In the genomic region with DNA sequence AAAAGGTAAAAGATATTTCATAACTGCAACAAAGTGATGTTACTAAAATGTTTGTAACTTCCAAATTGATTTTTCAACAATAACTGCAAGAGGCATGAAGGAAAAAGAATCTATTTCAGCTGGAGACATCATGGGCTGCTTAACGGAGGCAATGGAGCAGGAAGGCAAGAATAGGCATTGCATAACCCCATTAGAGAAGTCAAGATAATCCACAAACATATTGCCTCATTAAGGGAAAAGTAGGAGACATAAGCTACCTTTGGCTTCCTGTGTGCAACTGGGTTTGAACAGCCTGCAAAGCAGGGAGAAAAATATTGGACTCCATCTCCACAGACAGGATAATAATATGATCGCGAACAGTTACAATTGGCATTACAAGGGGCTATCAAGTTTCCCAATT, we compare ENCODE assay signal across 24 cellular contexts. TPM values are rescaled to one million over a fixed set of nuclear protein-coding genes. Genes with fewer than 3 reads are reported as not detected.
"Had no signal": no experiment of that assay in that cellular context is flagged by ENCODE, and none has a peak within 500 bp of the region (broad histone marks: within the 10 kb centered on the region; RNA-seq: fewer than 3 reads in every experiment).

No MANE protein-coding gene starts in this region.

- H3K9me3 ChIP-seq: ovary, right atrium auricular region, right lobe of liver, suprapubic skin, thoracic aorta, tibial artery, uterus had no signal

- H3K4me3 ChIP-seq: left ventricle myocardium inferior, lung, ovary, right atrium auricular region, right lobe of liver, suprapubic skin, thoracic aorta, tibial artery, uterus had no signal

- H3K27ac ChIP-seq: left ventricle myocardium inferior, ovary, right atrium auricular region, right lobe of liver, suprapubic skin, thoracic aorta, tibial artery, uterus had no signal

- ATAC-seq: left colon; natural killer cell treated with Interleukin-12 subunit alpha and Interleukin-12 subunit beta and Interleukin-15 and Interleukin-18, amount 100 ng/mL, for 72 hours; right lobe of liver; stimulated activated effector memory CD8-positive, alpha-beta T cell treated with anti-CD3 and anti-CD28 coated beads, Interleukin-12 subunit alpha, Interleukin-12 subunit beta, amount 100 ng/mL, for 72 hours had no signal

- H3K4me1 ChIP-seq: left ventricle myocardium inferior, right atrium auricular region, right lobe of liver, suprapubic skin, tibial artery, uterus had no signal

- H3K27me3 ChIP-seq: ovary, right atrium auricular region, right lobe of liver, suprapubic skin, tibial artery, uterus had no signal

- H3K36me3 ChIP-seq: left ventricle myocardium inferior, ovary, right atrium auricular region, right lobe of liver, suprapubic skin, thoracic aorta, tibial artery, uterus had no signal

- DNase-seq: hypothalamus; immature natural killer cell; kidney; left colon; left ventricle myocardium inferior; mesendoderm; naive B cell; ovary; right lobe of liver; stimulated activated CD4-positive, alpha-beta T cell treated with anti-CD3 and anti-CD28 coated beads, Interleukin-12 subunit alpha, Interleukin-12 subunit beta, amount 100 ng/mL, for 4 hours; stimulated activated CD4-positive, alpha-beta T cell treated with anti-CD3 and anti-CD28 coated beads, Interleukin-15, amount 100 ng/mL, for 24 hours; stimulated activated CD4-positive, alpha-beta T cell treated with anti-CD3 and anti-CD28 coated beads, Interleukin-2, amount 100 ng/mL, for 24 hours; stimulated activated CD4-positive, alpha-beta T cell treated with anti-CD3 and anti-CD28 coated beads, Interleukin-4, amount 100 ng/mL, for 24 hours; stimulated activated naive CD4-positive, alpha-beta T cell; tibial artery; trophoblast cell; uterus had no signal

RNA-seq across cellular contexts. Expression of gene SLCO4C1, which starts 46.7 kb away (rescaled TPM):
- total RNA-seq: pulmonary artery endothelial cell had no signal
